1 cellular context compared by ENCODE assay signal in the genomic region with DNA sequence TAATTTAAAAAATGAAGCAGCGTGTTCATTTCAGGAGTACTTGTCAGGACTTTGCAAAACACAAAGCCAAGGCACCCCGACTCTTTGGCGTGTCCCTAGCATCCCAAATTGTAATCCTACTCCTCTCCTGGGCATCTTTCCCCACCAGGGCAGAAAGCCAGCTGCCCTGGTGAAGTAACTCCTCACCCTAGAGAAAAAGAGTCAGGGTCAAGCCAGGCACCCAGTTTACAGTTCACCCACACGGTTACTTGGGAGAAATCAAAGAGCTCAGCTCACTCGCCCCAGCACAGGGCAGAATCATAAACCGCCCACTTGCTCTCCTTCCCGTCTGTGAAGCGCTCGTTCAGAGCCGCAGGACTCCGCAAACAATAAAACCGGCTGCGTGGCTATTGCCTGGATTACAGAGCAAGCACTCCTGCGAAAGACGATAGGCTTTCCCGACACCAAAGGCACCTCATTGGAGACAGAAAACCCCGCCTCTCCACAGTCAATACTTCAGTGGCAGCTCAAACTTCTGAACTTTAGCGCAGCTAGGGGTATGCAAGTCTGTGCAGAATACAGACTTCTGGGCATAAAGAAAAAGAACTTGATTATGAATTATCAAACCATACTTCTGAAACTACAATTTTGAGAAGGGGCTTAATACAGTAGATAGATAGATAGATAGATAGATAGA.
A peak's percentile ranks its signal among the peaks of the same experiment; 100 is the strongest.
TF ChIP-seq lines count a peak whose summit lies in the region.

No MANE protein-coding gene starts in this region.

TF ChIP-seq in HepG2, 621 proteins besides CTCF, POLR2A, EP300 and RAD21 (continued from another document and continues in another):
- TF ChIP-seq ZXDC (CRISPR knock-in tag; IDR thresholded peaks at IDR 0.05) (no peak), MED1 (CRISPR knock-in tag; IDR thresholded peaks at IDR 0.05) (peak; percentile 83), MYPOP (CRISPR knock-in tag; IDR thresholded peaks at IDR 0.05) (peak; percentile 78), FOXJ3 (CRISPR knock-in tag; IDR thresholded peaks at IDR 0.05; ENCODE audit: borderline replicate concordance) (peak; percentile 67), KDM1A (CRISPR knock-in tag; IDR thresholded peaks at IDR 0.05) (no peak), U2AF1 (optimal IDR thresholded peaks at IDR 0.05; ENCODE audit: low read depth, low read length) (no peak), SIX1 (CRISPR knock-in tag; IDR thresholded peaks at IDR 0.05; ENCODE audit: borderline replicate concordance) (peak; percentile 71; the same call in 1 of the 2 replicates), ZNF496 (CRISPR knock-in tag; IDR thresholded peaks at IDR 0.05; ENCODE audit: insufficient replicate concordance) (no peak), SP4 (CRISPR knock-in tag; IDR thresholded peaks at IDR 0.05) (peak; percentile 60; the same call in 1 of the 2 replicates), ZNF605 (CRISPR knock-in tag; IDR thresholded peaks at IDR 0.05) (0 out of 2 replicates have a peak, but pooled peaks have one; percentile 71), ATAD3A (CRISPR knock-in tag; IDR thresholded peaks at IDR 0.05) (no peak), PAWR (CRISPR knock-in tag; IDR thresholded peaks at IDR 0.05; ENCODE audit: borderline replicate concordance) (no peak), ASH2L (IDR thresholded peaks at IDR 0.05; ENCODE audit: insufficient read length, low read depth, low read length) (peak; percentile 84), ZSCAN22 (CRISPR knock-in tag; IDR thresholded peaks at IDR 0.05) (0 out of 2 replicates have a peak, but pooled peaks have one; percentile 64), PTBP1 (IDR thresholded peaks at IDR 0.05; ENCODE audit: low read depth, low read length, poor library complexity, severe bottlenecking) (no peak), ZFP91 (CRISPR knock-in tag; IDR thresholded peaks at IDR 0.05; ENCODE audit: borderline replicate concordance) (peak; percentile 33; the same call in 1 of the 2 replicates), ZMAT3 (CRISPR knock-in tag; conservative IDR thresholded peaks at IDR 0.05) (no peak), ZNF121 (CRISPR knock-in tag; IDR thresholded peaks at IDR 0.05) (no peak), STAT6 (CRISPR knock-in tag; IDR thresholded peaks at IDR 0.05; ENCODE audit: borderline replicate concordance) (0 out of 2 replicates have a peak, but pooled peaks have one; percentile 67), ZNF362 (CRISPR knock-in tag; IDR thresholded peaks at IDR 0.05; ENCODE audit: borderline replicate concordance) (peak; percentile 23; the same call in 1 of the 2 replicates), SMARCC2 (IDR thresholded peaks at IDR 0.05) (no peak; the same call in 1 of the 2 replicates), MTF2 (CRISPR knock-in tag; IDR thresholded peaks at IDR 0.05; ENCODE audit: borderline replicate concordance) (no peak), ZNF343 (CRISPR knock-in tag; IDR thresholded peaks at IDR 0.05) (0 out of 2 replicates have a peak, but pooled peaks have one; percentile 80), ZNF260 (CRISPR knock-in tag; IDR thresholded peaks at IDR 0.05; ENCODE audit: borderline replicate concordance, low read depth) (no peak), ZNF124 (CRISPR knock-in tag; IDR thresholded peaks at IDR 0.05) (peak; percentile 52; the same call in 1 of the 2 replicates), CHCHD3 (CRISPR knock-in tag; IDR thresholded peaks at IDR 0.05) (no peak), ZNF737 (CRISPR knock-in tag; IDR thresholded peaks at IDR 0.05; ENCODE audit: borderline replicate concordance) (no peak), TBL1XR1 (IDR thresholded peaks at IDR 0.05; ENCODE audit: borderline replicate concordance, low read length, partially characterized antibody) (no peak), ZNF614 (CRISPR knock-in tag; IDR thresholded peaks at IDR 0.05; ENCODE audit: borderline replicate concordance) (peak; percentile 95; the same call in 1 of the 2 replicates), ZNF672 (CRISPR knock-in tag; IDR thresholded peaks at IDR 0.05) (no peak), ZNF724P (CRISPR knock-in tag; IDR thresholded peaks at IDR 0.05; ENCODE audit: borderline replicate concordance) (no peak), ZNF75D (CRISPR knock-in tag; IDR thresholded peaks at IDR 0.05; ENCODE audit: borderline replicate concordance) (no peak), SP5 (CRISPR knock-in tag; IDR thresholded peaks at IDR 0.05; ENCODE audit: borderline replicate concordance, low read depth) (peak; percentile 68; the same call in 1 of the 2 replicates), TOPORS (CRISPR knock-in tag; IDR thresholded peaks at IDR 0.05) (no peak), TBX2 (CRISPR knock-in tag; IDR thresholded peaks at IDR 0.05; ENCODE audit: borderline replicate concordance) (peak; percentile 89), TGIF2 (CRISPR knock-in tag; IDR thresholded peaks at IDR 0.05) (0 out of 2 replicates have a peak, but pooled peaks have one; percentile 15), LBX2 (CRISPR knock-in tag; IDR thresholded peaks at IDR 0.05; ENCODE audit: borderline replicate concordance) (no peak), ZNF879 (CRISPR knock-in tag; IDR thresholded peaks at IDR 0.05) (no peak), KLF9 (CRISPR knock-in tag; IDR thresholded peaks at IDR 0.05; ENCODE audit: low read depth) (no peak), ZBTB37 (CRISPR knock-in tag; IDR thresholded peaks at IDR 0.05) (no peak), HNRNPLL (IDR thresholded peaks at IDR 0.05; ENCODE audit: low read depth, low read length, poor library complexity, severe bottlenecking) (peak; percentile 56), CBFB (CRISPR knock-in tag; IDR thresholded peaks at IDR 0.05) (peak; percentile 78; the same call in 1 of the 2 replicates), MAZ (IDR thresholded peaks at IDR 0.05; ENCODE audit: borderline replicate concordance, low read depth, low read length) (no peak), MAZ (CRISPR knock-in tag; IDR thresholded peaks at IDR 0.05; ENCODE audit: low read depth) (peak; percentile 73), ZNF841 (CRISPR knock-in tag; IDR thresholded peaks at IDR 0.05; ENCODE audit: borderline replicate concordance) (no peak), SOX6 (IDR thresholded peaks at IDR 0.05) (no peak), SOX6 (CRISPR knock-in tag; IDR thresholded peaks at IDR 0.05) (peak; percentile 86)
- TF ChIP-seq, protein P1, sequence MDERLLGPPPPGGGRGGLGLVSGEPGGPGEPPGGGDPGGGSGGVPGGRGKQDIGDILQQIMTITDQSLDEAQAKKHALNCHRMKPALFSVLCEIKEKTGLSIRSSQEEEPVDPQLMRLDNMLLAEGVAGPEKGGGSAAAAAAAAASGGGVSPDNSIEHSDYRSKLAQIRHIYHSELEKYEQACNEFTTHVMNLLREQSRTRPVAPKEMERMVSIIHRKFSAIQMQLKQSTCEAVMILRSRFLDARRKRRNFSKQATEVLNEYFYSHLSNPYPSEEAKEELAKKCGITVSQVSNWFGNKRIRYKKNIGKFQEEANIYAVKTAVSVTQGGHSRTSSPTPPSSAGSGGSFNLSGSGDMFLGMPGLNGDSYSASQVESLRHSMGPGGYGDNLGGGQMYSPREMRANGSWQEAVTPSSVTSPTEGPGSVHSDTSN (CRISPR knock-in tag; IDR thresholded peaks at IDR 0.05), result no peak
- TF ChIP-seq, protein P2, sequence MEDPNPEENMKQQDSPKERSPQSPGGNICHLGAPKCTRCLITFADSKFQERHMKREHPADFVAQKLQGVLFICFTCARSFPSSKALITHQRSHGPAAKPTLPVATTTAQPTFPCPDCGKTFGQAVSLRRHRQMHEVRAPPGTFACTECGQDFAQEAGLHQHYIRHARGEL (CRISPR knock-in tag; IDR thresholded peaks at IDR 0.05), result no peak
- TF ChIP-seq, protein P3, sequence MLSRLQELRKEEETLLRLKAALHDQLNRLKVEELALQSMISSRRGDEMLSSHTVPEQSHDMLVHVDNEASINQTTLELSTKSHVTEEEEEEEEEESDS (CRISPR knock-in tag; IDR thresholded peaks at IDR 0.05; ENCODE audit: borderline replicate concordance), result 0 out of 2 replicates have a peak, but pooled peaks have one; percentile 62
- TF ChIP-seq, protein P4, sequence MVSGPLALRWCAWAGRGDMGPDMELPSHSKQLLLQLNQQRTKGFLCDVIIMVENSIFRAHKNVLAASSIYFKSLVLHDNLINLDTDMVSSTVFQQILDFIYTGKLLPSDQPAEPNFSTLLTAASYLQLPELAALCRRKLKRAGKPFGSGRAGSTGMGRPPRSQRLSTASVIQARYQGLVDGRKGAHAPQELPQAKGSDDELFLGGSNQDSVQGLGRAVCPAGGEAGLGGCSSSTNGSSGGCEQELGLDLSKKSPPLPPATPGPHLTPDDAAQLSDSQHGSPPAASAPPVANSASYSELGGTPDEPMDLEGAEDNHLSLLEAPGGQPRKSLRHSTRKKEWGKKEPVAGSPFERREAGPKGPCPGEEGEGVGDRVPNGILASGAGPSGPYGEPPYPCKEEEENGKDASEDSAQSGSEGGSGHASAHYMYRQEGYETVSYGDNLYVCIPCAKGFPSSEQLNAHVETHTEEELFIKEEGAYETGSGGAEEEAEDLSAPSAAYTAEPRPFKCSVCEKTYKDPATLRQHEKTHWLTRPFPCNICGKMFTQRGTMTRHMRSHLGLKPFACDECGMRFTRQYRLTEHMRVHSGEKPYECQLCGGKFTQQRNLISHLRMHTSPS (CRISPR knock-in tag; IDR thresholded peaks at IDR 0.05; ENCODE audit: low read depth), result no peak
